25 cellular contexts compared by ENCODE assay signal in genomic region chr10:104037261-104037951, GRCh38. TPM values are rescaled to one million over a fixed set of nuclear protein-coding genes. Genes with fewer than 3 reads are reported as not detected.
DNase-seq lines count a peak whose midpoint lies in the region; ATAC-seq and TF ChIP-seq lines count a peak whose summit lies in the region.
"Had no signal": no experiment of that assay in that cellular context is flagged by ENCODE, and none has a peak within 500 bp of the region (broad histone marks: within the 10 kb centered on the region; RNA-seq: fewer than 3 reads in every experiment).

No MANE protein-coding gene starts in this region.

- H3K4me1 Mint-ChIP-seq in activated CD4-positive, alpha-beta memory T cell treated with anti-CD3 and anti-CD28 coated beads, Interleukin-2, amount 10 ng/mL, durations not matched to agents 7 days and 5 days = no peaks in the 10 kb centered on the region
- no peaks in the 10 kb centered on the region for H3K4me1 Mint-ChIP-seq in activated CD4-positive, alpha-beta memory T cell treated with anti-CD3 and anti-CD28 coated beads for 36 hours (ENCODE audit: low read depth)
- H3K4me1 Mint-ChIP-seq: activated B cell treated with CpG ODN at 0.5 μM for 24 hours; activated naive CD4-positive, alpha-beta T cell treated with anti-CD3 and anti-CD28 coated beads, Interleukin-2, amount 10 ng/mL, durations not matched to agents 7 days and 5 days; naive B cell had no signal

- no peak for ATAC-seq in RWPE2 (ENCODE audit: low read depth)
- ATAC-seq: lower lobe of right lung, sciatic nerve had no signal

- CTCF ChIA-PET in activated CD4-positive, alpha-beta memory T cell treated with anti-CD3 and anti-CD28 coated beads, Interleukin-2, amount 10 ng/mL, durations not matched to agents 7 days and 5 days (lab: Charles Lee) = no interaction called here
- CTCF ChIA-PET in activated CD4-positive, alpha-beta memory T cell treated with anti-CD3 and anti-CD28 coated beads for 36 hours (lab: Charles Lee) = interaction anchor here (0.8 kb wide), 1 partner anchor 237 kb away, joined by 3 read pairs; no protein-coding TSS in a partner anchor

- H3K9me3 ChIP-seq in RWPE2 (ENCODE audit: severe bottlenecking) (no peaks in the 10 kb centered on the region), vagina (no peaks in the 10 kb centered on the region)
- H3K9me3 ChIP-seq: adrenal gland, lower lobe of right lung, SK-N-SH had no signal

- H3K36me3 Mint-ChIP-seq in activated CD4-positive, alpha-beta memory T cell treated with anti-CD3 and anti-CD28 coated beads, Interleukin-2, amount 10 ng/mL, durations not matched to agents 7 days and 5 days (ENCODE audit: low read depth) = no peaks in the 10 kb centered on the region
- H3K36me3 Mint-ChIP-seq in activated CD4-positive, alpha-beta memory T cell treated with anti-CD3 and anti-CD28 coated beads for 36 hours = no peaks in the 10 kb centered on the region
- H3K36me3 Mint-ChIP-seq: naive B cell had no signal

- H3K27ac Mint-ChIP-seq in activated CD4-positive, alpha-beta memory T cell treated with anti-CD3 and anti-CD28 coated beads, Interleukin-2, amount 10 ng/mL, durations not matched to agents 7 days and 5 days = no peak overlapping the region
- no peak overlapping the region for H3K27ac Mint-ChIP-seq in activated CD4-positive, alpha-beta memory T cell treated with anti-CD3 and anti-CD28 coated beads for 36 hours
- H3K27ac Mint-ChIP-seq: activated B cell treated with CpG ODN at 0.5 μM for 24 hours; activated naive CD4-positive, alpha-beta T cell treated with anti-CD3 and anti-CD28 coated beads, Interleukin-2, amount 10 ng/mL, durations not matched to agents 7 days and 5 days; CD4-positive, alpha-beta T cell had no signal

- H3K36me3 ChIP-seq in RWPE2 (ENCODE audit: low read depth) (peaks cover 95% of the 10 kb centered on the region), vagina (peaks cover 0 to 11% of the 10 kb centered on the region in 2 donors)
- H3K36me3 ChIP-seq: adrenal gland had no signal

- H3K27me3 ChIP-seq in RWPE2 (ENCODE audit: insufficient read depth, poor library complexity, severe bottlenecking) = no peaks in the 10 kb centered on the region
- H3K27me3 ChIP-seq in vagina = no peaks in the 10 kb centered on the region
- H3K27me3 ChIP-seq: adrenal gland had no signal

- DNase-seq in activated CD4-positive, alpha-beta memory T cell treated with anti-CD3 and anti-CD28 coated beads, Interleukin-2, amount 10 ng/mL, durations not matched to agents 7 days and 5 days = peak; percentile 12
- DNase-seq in activated CD4-positive, alpha-beta memory T cell treated with anti-CD3 and anti-CD28 coated beads for 36 hours = no peak
- DNase-seq in NCI-H146 (lab: John Stamatoyannopoulos, UW) (peak; percentile 41), RWPE2 (ENCODE audit: low spot score) (peak; percentile 38), vagina (ENCODE audit: extremely low spot score in 2 of 2) (peak; percentile 55 to 72), KG1 (lab: John Stamatoyannopoulos, UW) (no peak), OCI-M1 (lab: John Stamatoyannopoulos, UW) (no peak)
- DNase-seq: activated B cell treated with CpG ODN at 0.5 μM for 24 hours; activated naive CD4-positive, alpha-beta T cell treated with anti-CD3 and anti-CD28 coated beads, Interleukin-2, amount 10 ng/mL, durations not matched to agents 7 days and 5 days; CD4-positive, alpha-beta T cell; cerebellar nuclear complex; IMR-90; lower lobe of right lung; midbrain; naive B cell; NCI-H2029; NCI-H446; SK-N-SH; trophoblast cell had no signal

- POLR2A ChIA-PET in activated CD4-positive, alpha-beta memory T cell treated with anti-CD3 and anti-CD28 coated beads, Interleukin-2, amount 10 ng/mL, durations not matched to agents 7 days and 5 days (lab: Charles Lee) = no interaction called here
- POLR2A ChIA-PET in activated CD4-positive, alpha-beta memory T cell treated with anti-CD3 and anti-CD28 coated beads for 36 hours (lab: Charles Lee) = no interaction called here

- no peak overlapping the region for H3K27ac ChIP-seq in RWPE2 (ENCODE audit: poor library complexity, severe bottlenecking)
- H3K27ac ChIP-seq in vagina = no peak overlapping the region
- H3K27ac ChIP-seq: adrenal gland, lower lobe of right lung had no signal

- intact Hi-C loops in activated CD4-positive, alpha-beta memory T cell treated with anti-CD3 and anti-CD28 coated beads for 36 hours (cut with micrococcal nuclease) = no loop called here
- intact Hi-C loops in vagina (cut with DNase I) = no loop called here

- H3K4me1 ChIP-seq in RWPE2 (ENCODE audit: insufficient read depth, poor library complexity, severe bottlenecking) = no peaks in the 10 kb centered on the region
- H3K4me1 ChIP-seq in vagina = no peaks in the 10 kb centered on the region
- H3K4me1 ChIP-seq: adrenal gland, lower lobe of right lung had no signal

- no peak overlapping the region for H3K4me3 Mint-ChIP-seq in activated CD4-positive, alpha-beta memory T cell treated with anti-CD3 and anti-CD28 coated beads, Interleukin-2, amount 10 ng/mL, durations not matched to agents 7 days and 5 days
- H3K4me3 Mint-ChIP-seq in activated CD4-positive, alpha-beta memory T cell treated with anti-CD3 and anti-CD28 coated beads for 36 hours = no peak overlapping the region
- H3K4me3 Mint-ChIP-seq: activated B cell treated with CpG ODN at 0.5 μM for 24 hours; activated naive CD4-positive, alpha-beta T cell treated with anti-CD3 and anti-CD28 coated beads, Interleukin-2, amount 10 ng/mL, durations not matched to agents 7 days and 5 days; CD4-positive, alpha-beta T cell had no signal

- TF ChIP-seq CTCF in RWPE2 (IDR thresholded peaks at IDR 0.05; ENCODE audit: poor library complexity, severe bottlenecking) = no peak
- no peak for TF ChIP-seq CTCF in vagina (IDR thresholded peaks at IDR 0.05)

- H3K27me3 Mint-ChIP-seq in activated CD4-positive, alpha-beta memory T cell treated with anti-CD3 and anti-CD28 coated beads, Interleukin-2, amount 10 ng/mL, durations not matched to agents 7 days and 5 days = no peaks in the 10 kb centered on the region
- H3K27me3 Mint-ChIP-seq in activated CD4-positive, alpha-beta memory T cell treated with anti-CD3 and anti-CD28 coated beads for 36 hours = no peaks in the 10 kb centered on the region
- H3K27me3 Mint-ChIP-seq: activated B cell treated with CpG ODN at 0.5 μM for 24 hours; CD4-positive, alpha-beta T cell; naive B cell; progenitor cell of endocrine pancreas had no signal

- H3K9me3 Mint-ChIP-seq in activated CD4-positive, alpha-beta memory T cell treated with anti-CD3 and anti-CD28 coated beads, Interleukin-2, amount 10 ng/mL, durations not matched to agents 7 days and 5 days = no peaks in the 10 kb centered on the region
- H3K9me3 Mint-ChIP-seq in activated CD4-positive, alpha-beta memory T cell treated with anti-CD3 and anti-CD28 coated beads for 36 hours = no peaks in the 10 kb centered on the region
- H3K9me3 Mint-ChIP-seq: activated B cell treated with CpG ODN at 0.5 μM for 24 hours; activated naive CD4-positive, alpha-beta T cell treated with anti-CD3 and anti-CD28 coated beads, Interleukin-2, amount 10 ng/mL, durations not matched to agents 7 days and 5 days; CD4-positive, alpha-beta T cell had no signal

- no peak overlapping the region for H3K4me3 ChIP-seq in RWPE2 (ENCODE audit: severe bottlenecking)
- no peak overlapping the region for H3K4me3 ChIP-seq in vagina
- H3K4me3 ChIP-seq: adrenal gland, lower lobe of right lung had no signal

- TF ChIP-seq POLR2A in vagina (IDR thresholded peaks at IDR 0.05) = no peak

RNA-seq across cellular contexts. Expression of gene COL17A1, which starts 48.3 kb away (rescaled TPM):
- not detected for total RNA-seq in activated CD4-positive, alpha-beta memory T cell treated with anti-CD3 and anti-CD28 coated beads, Interleukin-2, amount 10 ng/mL, durations not matched to agents 7 days and 5 days
- total RNA-seq in activated CD4-positive, alpha-beta memory T cell treated with anti-CD3 and anti-CD28 coated beads for 36 hours = not detected
- 149 TPM for total RNA-seq in vagina
- total RNA-seq: A673; activated B cell treated with CpG ODN at 0.5 μM for 24 hours; CD4-positive, alpha-beta T cell; H4; T-helper 1 cell treated with Interleukin-12 subunit alpha and Interleukin-12 subunit beta and Interleukin-4 antibody, amounts not matched to agents 30 ng/mL and 1 ng/mL, for 36 hours had no signal

Comparison
In these comparisons a context has a peak if more than half of its experiments do, and no peak if none do; other contexts are left out.
1. DNase-seq: peak in activated CD4-positive, alpha-beta memory T cell treated with anti-CD3 and anti-CD28 coated beads, Interleukin-2, amount 10 ng/mL, durations not matched to agents 7 days and 5 days (single experiment), NCI-H146 (single experiment), RWPE2 (single experiment) and vagina (2 of 2); none in activated CD4-positive, alpha-beta memory T cell treated with anti-CD3 and anti-CD28 coated beads for 36 hours (single experiment), KG1 (single experiment) and OCI-M1 (single experiment).
2. RNA of gene COL17A1, which starts 48.3 kb away (total RNA-seq): 149 TPM in vagina (single experiment); not detected in activated CD4-positive, alpha-beta memory T cell treated with anti-CD3 and anti-CD28 coated beads, Interleukin-2, amount 10 ng/mL, durations not matched to agents 7 days and 5 days and not detected in activated CD4-positive, alpha-beta memory T cell treated with anti-CD3 and anti-CD28 coated beads for 36 hours; every median in the first group is over 100 times any median in the second.